8 cellular contexts compared by ENCODE assay signal in the genomic region with DNA sequence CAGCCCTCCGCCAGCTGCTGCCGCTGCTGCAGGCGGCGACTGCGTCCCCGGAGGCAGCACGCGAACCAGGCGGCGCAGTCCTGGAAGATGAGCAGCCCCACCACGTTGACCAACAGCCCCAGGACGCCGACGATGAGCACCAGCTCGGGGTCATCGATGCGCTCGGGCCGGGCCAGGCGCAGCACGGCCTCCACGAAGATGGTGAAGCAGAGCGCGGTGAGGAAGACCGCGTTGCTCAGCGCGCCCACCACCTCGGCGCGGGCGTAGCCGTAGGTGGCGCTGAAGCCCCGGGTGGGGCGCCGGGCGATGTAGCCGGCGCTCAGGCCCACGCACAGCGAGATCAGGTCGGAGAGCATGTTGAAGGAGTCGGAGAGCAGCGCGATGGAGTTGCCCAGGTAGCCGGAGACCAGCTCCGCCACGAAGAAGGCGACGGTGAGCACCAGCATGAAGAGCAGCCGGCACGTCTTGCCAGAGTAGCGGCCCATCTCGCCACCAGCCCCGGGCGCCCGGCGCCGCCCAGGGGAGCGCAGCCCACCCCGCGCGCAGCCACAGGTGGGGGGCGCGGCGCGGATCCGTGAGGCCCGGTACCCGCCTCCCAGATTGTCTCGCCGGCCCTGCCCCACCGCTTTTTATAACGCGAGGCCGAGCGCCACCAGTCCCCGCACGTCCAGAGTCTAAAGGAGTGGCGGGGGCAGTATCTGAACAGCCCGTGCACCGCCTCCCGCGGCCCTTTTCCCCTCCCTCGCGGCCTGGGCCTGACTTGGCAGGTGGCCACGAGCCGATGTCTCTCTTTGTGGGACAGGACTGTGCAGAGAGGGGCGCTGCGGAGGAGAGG. TPM values are rescaled to one million over a fixed set of nuclear protein-coding genes. Genes with fewer than 3 reads are reported as not detected.
DNase-seq lines count a peak whose midpoint lies in the region; ATAC-seq, FAIRE-seq and TF ChIP-seq lines count a peak whose summit lies in the region.

Gene SLC30A10, minus strand, starts transcription at position 602 of the 835 bp plus-strand sequence. Its CDS starts 117 bp downstream, at position 485.

- CTCF ChIA-PET in AG04450 (lab: Charles Lee), result no interaction called here

- peaks cover 13% of the 10 kb centered on the region for H3K27me3 ChIP-seq in AG04450 (ENCODE audit: control insufficient read depth, insufficient read depth, low read length)
- H3K27me3 ChIP-seq in bronchial epithelial cell (ENCODE audit: control insufficient read depth, insufficient read depth, low read length), result peaks cover 6% of the 10 kb centered on the region

- no peaks in the 10 kb centered on the region for H3K36me3 ChIP-seq in bronchial epithelial cell (ENCODE audit: control insufficient read depth, insufficient read depth, low read length)

- no peak within 1 kb of the TSS for H3K27ac ChIP-seq in AG04450 (ENCODE audit: low read depth, low read length)

- FAIRE-seq in bronchial epithelial cell (lab: Jason Lieb, UNC), result no peak
- no peak for FAIRE-seq in RCC 7860 (lab: Jason Lieb, UNC)

- H3K4me3 ChIP-seq in AG04450 (ENCODE audit: low read depth, low read length), result peak within 1 kb of the TSS; percentile 46
- peak within 1 kb of the TSS; percentile 26 for H3K4me3 ChIP-seq in bronchial epithelial cell (ENCODE audit: low read depth, low read length)

- DNase-seq in AG04450 (ENCODE audit: low read depth, low spot score), result no peak
- peak; percentile 44 for DNase-seq in NCI-H146 treated with DMSO at 0.1 percent for 48 hours (lab: John Stamatoyannopoulos, UW; ENCODE audit: unreplicated experiment)
- no peak for DNase-seq in bronchial epithelial cell (ENCODE audit: low read depth)
- DNase-seq in kidney tubule cell (ENCODE audit: low spot score), result peak; percentile 18
- DNase-seq in stimulated activated CD8-positive, alpha-beta memory T cell treated with anti-CD3 and anti-CD28 coated beads, Interleukin-4, amount 100 ng/mL, for 48 hours, result peak; percentile 25
- DNase-seq in RCC 7860 (ENCODE audit: low spot score), result no peak

- H3K9me3 ChIP-seq in AG04450 (ENCODE audit: control insufficient read depth, insufficient read depth, low read length), result no peaks in the 10 kb centered on the region

- POLR2A ChIA-PET in AG04450 (lab: Yijun Ruan, JAX), result no interaction called here

- TF ChIP-seq CTCF in AG04450 (IDR thresholded peaks at IDR 0.05; ENCODE audit: low read depth, low read length) (no peak), bronchial epithelial cell (IDR thresholded peaks at IDR 0.05; ENCODE audit: insufficient read depth, low read length, severe bottlenecking) (no peak)

- ATAC-seq in GM18907 (IDR thresholded peaks at IDR 0.05; ENCODE audit: unreplicated experiment) (peak; percentile 63), GM21737 (IDR thresholded peaks at IDR 0.05; ENCODE audit: unreplicated experiment) (no peak)

RNA-seq across cellular contexts. Expression of gene SLC30A10, which starts in this region (rescaled TPM):
- polyA plus RNA-seq in AG04450 (2011; rRNA removed), result not detected in 2 replicates
- not detected in 2 replicates for polyA minus RNA-seq in AG04450 (2011; rRNA and poly(A)+ RNA removed)
- total RNA-seq in bronchial epithelial cell, result under 0.01 TPM in 1 of 2 replicates, not detected in the other

Comparison
In these comparisons a context has a peak if more than half of its experiments do, and no peak if none do; other contexts are left out.
1. DNase-seq: peak in NCI-H146 treated with DMSO at 0.1 percent for 48 hours (single experiment), kidney tubule cell (single experiment) and stimulated activated CD8-positive, alpha-beta memory T cell treated with anti-CD3 and anti-CD28 coated beads, Interleukin-4, amount 100 ng/mL, for 48 hours (single experiment); none in AG04450 (single experiment), bronchial epithelial cell (single experiment) and RCC 7860 (single experiment).